In genomic region chr6:26232950-26233607, GRCh38 we compare ENCODE assay signal across 8 cellular contexts.
DNase-seq lines count a peak whose midpoint lies in the region; ATAC-seq and FAIRE-seq lines count a peak whose summit lies in the region.

No MANE protein-coding gene starts in this region.

- peak overlapping the region; percentile 97 for H3K27ac Mint-ChIP-seq in activated naive CD8-positive, alpha-beta T cell treated with anti-CD3 and anti-CD28 coated beads, Interleukin-2, amount 50 U/mL, for 24 hours
- peak overlapping the region; percentile 100 for H3K27ac Mint-ChIP-seq in stimulated activated naive B cell treated with anti-CD40 and anti-IgM and Interleukin-4, amounts not matched to agents 10 μg/mL and 1 μg/mL and 100 μg/mL, for 72 hours

- peak overlapping the region; percentile 82 for H3K4me3 Mint-ChIP-seq in activated naive CD8-positive, alpha-beta T cell treated with anti-CD3 and anti-CD28 coated beads, Interleukin-2, amount 50 U/mL, for 24 hours
- H3K4me3 Mint-ChIP-seq in stimulated activated naive B cell treated with anti-CD40 and anti-IgM and Interleukin-4, amounts not matched to agents 10 μg/mL and 1 μg/mL and 100 μg/mL, for 72 hours: peak overlapping the region; percentile 92

- no peaks in the 10 kb centered on the region for H3K9me3 Mint-ChIP-seq in activated naive CD8-positive, alpha-beta T cell treated with anti-CD3 and anti-CD28 coated beads, Interleukin-2, amount 50 U/mL, for 24 hours
- H3K9me3 Mint-ChIP-seq in stimulated activated naive B cell treated with anti-CD40 and anti-IgM and Interleukin-4, amounts not matched to agents 10 μg/mL and 1 μg/mL and 100 μg/mL, for 72 hours: no peaks in the 10 kb centered on the region

- ATAC-seq in GM19438 (IDR thresholded peaks at IDR 0.05; ENCODE audit: low read depth, unreplicated experiment) (peak; percentile 21), GM21717 (IDR thresholded peaks at IDR 0.05; ENCODE audit: unreplicated experiment) (no peak)
- ATAC-seq in activated naive CD8-positive, alpha-beta T cell treated with anti-CD3 and anti-CD28 coated beads, Interleukin-2, amount 50 U/mL, for 24 hours: peak; percentile 12
- ATAC-seq in stimulated activated naive B cell treated with anti-CD40 and anti-IgM and Interleukin-4, amounts not matched to agents 10 μg/mL and 1 μg/mL and 100 μg/mL, for 72 hours (replicated peaks): peak; percentile 15 to 22

- DNase-seq in NCI-H2227 treated with DMSO at 0.1 percent for 48 hours (lab: John Stamatoyannopoulos, UW) (peak; percentile 91), islet precursor cell (peak; percentile 60), ureter (ENCODE audit: low spot score) (no peak)
- DNase-seq in activated naive CD8-positive, alpha-beta T cell treated with anti-CD3 and anti-CD28 coated beads, Interleukin-2, amount 50 U/mL, for 24 hours: peak; percentile 48
- DNase-seq in stimulated activated naive B cell treated with anti-CD40 and anti-IgM and Interleukin-4, amounts not matched to agents 10 μg/mL and 1 μg/mL and 100 μg/mL, for 72 hours: peak; percentile 51

- no peaks in the 10 kb centered on the region for H3K36me3 Mint-ChIP-seq in activated naive CD8-positive, alpha-beta T cell treated with anti-CD3 and anti-CD28 coated beads, Interleukin-2, amount 50 U/mL, for 24 hours (ENCODE audit: low read depth)
- peaks cover 2 to 18% of the 10 kb centered on the region in 2 donors for H3K36me3 Mint-ChIP-seq in stimulated activated naive B cell treated with anti-CD40 and anti-IgM and Interleukin-4, amounts not matched to agents 10 μg/mL and 1 μg/mL and 100 μg/mL, for 72 hours

- H3K27me3 Mint-ChIP-seq in activated naive CD8-positive, alpha-beta T cell treated with anti-CD3 and anti-CD28 coated beads, Interleukin-2, amount 50 U/mL, for 24 hours: no peaks in the 10 kb centered on the region
- H3K27me3 Mint-ChIP-seq in stimulated activated naive B cell treated with anti-CD40 and anti-IgM and Interleukin-4, amounts not matched to agents 10 μg/mL and 1 μg/mL and 100 μg/mL, for 72 hours: no peaks in the 10 kb centered on the region

- peaks cover 42% of the 10 kb centered on the region for H3K4me1 Mint-ChIP-seq in activated naive CD8-positive, alpha-beta T cell treated with anti-CD3 and anti-CD28 coated beads, Interleukin-2, amount 50 U/mL, for 24 hours
- H3K4me1 Mint-ChIP-seq in stimulated activated naive B cell treated with anti-CD40 and anti-IgM and Interleukin-4, amounts not matched to agents 10 μg/mL and 1 μg/mL and 100 μg/mL, for 72 hours: peaks cover 17 to 34% of the 10 kb centered on the region in 2 donors

- FAIRE-seq in A204.1 (lab: Jason Lieb, UNC): peak; percentile 96
